ENCODE assay signal across 1 cellular context in the genomic region with DNA sequence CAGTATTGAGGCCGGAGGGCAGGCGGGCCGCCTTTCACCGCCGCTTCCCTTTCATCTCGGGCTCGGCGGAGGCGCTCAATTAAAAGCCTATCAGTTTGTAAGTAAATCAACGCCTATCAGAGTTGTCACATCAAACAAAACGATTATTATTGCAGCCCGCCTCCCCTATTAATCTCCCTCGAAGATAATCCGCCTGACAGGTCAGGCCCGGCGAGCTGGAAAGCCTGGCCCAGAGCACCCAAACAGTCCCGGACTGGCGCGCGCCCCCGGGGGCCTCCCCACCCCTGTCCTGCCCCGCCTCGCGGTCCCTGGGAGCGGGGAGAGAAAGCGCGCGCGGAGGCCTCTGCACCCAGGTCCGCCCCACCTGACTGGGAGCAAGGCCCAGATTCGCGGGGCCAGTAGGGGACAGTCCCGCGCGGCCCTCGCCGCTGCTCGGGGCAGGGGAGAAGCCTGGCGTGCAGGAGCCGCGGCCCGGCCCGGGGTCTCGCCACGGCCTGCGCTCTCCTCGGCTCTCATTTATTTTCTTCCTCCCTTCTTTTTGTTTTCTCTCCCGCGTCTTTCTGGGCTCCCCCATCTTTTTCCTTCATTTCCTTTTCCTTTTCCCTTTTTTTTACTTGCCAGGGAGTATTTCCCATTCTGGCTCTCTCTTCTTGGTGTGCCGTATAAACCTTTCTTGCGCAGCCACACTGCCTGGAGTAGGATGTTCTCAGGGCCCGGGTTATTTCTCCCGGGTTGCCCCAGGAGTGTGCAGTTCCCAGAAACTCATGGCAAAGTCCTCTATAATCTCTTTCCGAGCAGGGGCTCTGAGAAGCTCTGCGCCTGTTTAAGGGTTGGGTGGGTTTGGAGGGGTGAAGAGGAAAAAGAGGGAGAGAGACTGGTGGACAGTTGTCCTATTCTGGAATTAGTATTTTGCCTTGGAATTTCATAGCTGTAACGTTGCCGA.
TF ChIP-seq lines count a peak whose summit lies in the region.

No MANE protein-coding gene starts in this region.

TF ChIP-seq in SK-N-SH, 30 proteins besides CTCF, POLR2A, EP300 and RAD21:
- TF ChIP-seq, protein P1, sequence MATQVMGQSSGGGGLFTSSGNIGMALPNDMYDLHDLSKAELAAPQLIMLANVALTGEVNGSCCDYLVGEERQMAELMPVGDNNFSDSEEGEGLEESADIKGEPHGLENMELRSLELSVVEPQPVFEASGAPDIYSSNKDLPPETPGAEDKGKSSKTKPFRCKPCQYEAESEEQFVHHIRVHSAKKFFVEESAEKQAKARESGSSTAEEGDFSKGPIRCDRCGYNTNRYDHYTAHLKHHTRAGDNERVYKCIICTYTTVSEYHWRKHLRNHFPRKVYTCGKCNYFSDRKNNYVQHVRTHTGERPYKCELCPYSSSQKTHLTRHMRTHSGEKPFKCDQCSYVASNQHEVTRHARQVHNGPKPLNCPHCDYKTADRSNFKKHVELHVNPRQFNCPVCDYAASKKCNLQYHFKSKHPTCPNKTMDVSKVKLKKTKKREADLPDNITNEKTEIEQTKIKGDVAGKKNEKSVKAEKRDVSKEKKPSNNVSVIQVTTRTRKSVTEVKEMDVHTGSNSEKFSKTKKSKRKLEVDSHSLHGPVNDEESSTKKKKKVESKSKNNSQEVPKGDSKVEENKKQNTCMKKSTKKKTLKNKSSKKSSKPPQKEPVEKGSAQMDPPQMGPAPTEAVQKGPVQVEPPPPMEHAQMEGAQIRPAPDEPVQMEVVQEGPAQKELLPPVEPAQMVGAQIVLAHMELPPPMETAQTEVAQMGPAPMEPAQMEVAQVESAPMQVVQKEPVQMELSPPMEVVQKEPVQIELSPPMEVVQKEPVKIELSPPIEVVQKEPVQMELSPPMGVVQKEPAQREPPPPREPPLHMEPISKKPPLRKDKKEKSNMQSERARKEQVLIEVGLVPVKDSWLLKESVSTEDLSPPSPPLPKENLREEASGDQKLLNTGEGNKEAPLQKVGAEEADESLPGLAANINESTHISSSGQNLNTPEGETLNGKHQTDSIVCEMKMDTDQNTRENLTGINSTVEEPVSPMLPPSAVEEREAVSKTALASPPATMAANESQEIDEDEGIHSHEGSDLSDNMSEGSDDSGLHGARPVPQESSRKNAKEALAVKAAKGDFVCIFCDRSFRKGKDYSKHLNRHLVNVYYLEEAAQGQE (IDR thresholded peaks at IDR 0.05; ENCODE audit: low read depth, low read length): no peak
- TF ChIP-seq, protein P2, sequence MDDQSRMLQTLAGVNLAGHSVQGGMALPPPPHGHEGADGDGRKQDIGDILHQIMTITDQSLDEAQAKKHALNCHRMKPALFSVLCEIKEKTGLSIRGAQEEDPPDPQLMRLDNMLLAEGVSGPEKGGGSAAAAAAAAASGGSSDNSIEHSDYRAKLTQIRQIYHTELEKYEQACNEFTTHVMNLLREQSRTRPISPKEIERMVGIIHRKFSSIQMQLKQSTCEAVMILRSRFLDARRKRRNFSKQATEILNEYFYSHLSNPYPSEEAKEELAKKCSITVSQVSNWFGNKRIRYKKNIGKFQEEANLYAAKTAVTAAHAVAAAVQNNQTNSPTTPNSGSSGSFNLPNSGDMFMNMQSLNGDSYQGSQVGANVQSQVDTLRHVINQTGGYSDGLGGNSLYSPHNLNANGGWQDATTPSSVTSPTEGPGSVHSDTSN (IDR thresholded peaks at IDR 0.05): no peak
- TF ChIP-seq GATA2 (CRISPR knock-in tag; IDR thresholded peaks at IDR 0.05) (no peak), EZH2phosphoT487 (IDR thresholded peaks at IDR 0.05; ENCODE audit: borderline replicate concordance, low read depth) (no peak), FOSL2 (IDR thresholded peaks at IDR 0.05; ENCODE audit: borderline replicate concordance, low read depth) (no peak), SIN3A (IDR thresholded peaks at IDR 0.05; ENCODE audit: borderline replicate concordance, low read depth, low read length) (no peak)
- TF ChIP-seq, protein P3, sequence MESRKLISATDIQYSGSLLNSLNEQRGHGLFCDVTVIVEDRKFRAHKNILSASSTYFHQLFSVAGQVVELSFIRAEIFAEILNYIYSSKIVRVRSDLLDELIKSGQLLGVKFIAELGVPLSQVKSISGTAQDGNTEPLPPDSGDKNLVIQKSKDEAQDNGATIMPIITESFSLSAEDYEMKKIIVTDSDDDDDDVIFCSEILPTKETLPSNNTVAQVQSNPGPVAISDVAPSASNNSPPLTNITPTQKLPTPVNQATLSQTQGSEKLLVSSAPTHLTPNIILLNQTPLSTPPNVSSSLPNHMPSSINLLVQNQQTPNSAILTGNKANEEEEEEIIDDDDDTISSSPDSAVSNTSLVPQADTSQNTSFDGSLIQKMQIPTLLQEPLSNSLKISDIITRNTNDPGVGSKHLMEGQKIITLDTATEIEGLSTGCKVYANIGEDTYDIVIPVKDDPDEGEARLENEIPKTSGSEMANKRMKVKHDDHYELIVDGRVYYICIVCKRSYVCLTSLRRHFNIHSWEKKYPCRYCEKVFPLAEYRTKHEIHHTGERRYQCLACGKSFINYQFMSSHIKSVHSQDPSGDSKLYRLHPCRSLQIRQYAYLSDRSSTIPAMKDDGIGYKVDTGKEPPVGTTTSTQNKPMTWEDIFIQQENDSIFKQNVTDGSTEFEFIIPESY (IDR thresholded peaks at IDR 0.05; ENCODE audit: borderline replicate concordance, low read depth): no peak
- TF ChIP-seq, protein P4, sequence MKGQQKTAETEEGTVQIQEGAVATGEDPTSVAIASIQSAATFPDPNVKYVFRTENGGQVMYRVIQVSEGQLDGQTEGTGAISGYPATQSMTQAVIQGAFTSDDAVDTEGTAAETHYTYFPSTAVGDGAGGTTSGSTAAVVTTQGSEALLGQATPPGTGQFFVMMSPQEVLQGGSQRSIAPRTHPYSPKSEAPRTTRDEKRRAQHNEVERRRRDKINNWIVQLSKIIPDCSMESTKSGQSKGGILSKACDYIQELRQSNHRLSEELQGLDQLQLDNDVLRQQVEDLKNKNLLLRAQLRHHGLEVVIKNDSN (IDR thresholded peaks at IDR 0.05; ENCODE audit: borderline replicate concordance, low read depth): no peak
TF ChIP-seq in SK-N-SH: peak in this region for 0.
